Comparison of ENCODE assay signal across 15 cellular contexts in the genomic region with DNA sequence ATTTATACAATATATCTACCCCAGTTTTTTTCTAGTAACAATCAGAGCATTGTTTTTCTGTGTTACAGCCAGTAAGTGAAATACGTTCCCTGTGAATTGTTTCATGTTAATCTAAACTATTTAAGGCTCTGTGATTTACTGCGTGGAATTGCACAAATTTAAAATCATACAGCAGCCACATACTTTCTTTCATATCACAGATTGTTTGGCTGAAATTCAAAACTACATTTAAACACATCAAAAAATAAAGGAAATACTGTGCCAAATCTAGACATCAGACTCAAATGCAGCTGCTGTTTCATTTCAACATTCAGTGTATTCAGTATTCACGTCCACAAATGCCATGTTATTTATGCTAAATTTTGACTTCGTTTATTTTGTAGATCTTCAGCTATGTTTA.
"Had no signal": no experiment of that assay in that cellular context is flagged by ENCODE, and none has a peak within 500 bp of the region (broad histone marks: within the 10 kb centered on the region; RNA-seq: fewer than 3 reads in every experiment).

No MANE protein-coding gene starts in this region.

- H3K27ac ChIP-seq: foreskin keratinocyte, heart right ventricle, ovary, thyroid gland had no signal

- H3K36me3 ChIP-seq: ovary, thyroid gland had no signal

- H3K4me1 ChIP-seq: foreskin keratinocyte, thyroid gland had no signal

- H3K27me3 ChIP-seq: foreskin keratinocyte, heart right ventricle, ovary, thyroid gland had no signal

- DNase-seq: activated CD4-positive, alpha-beta T cell treated with anti-CD3 and anti-CD28 coated beads, Interleukin-2, amount 10 ng/mL, durations not matched to agents 7 days and 5 days; activated CD4-positive, CD25-positive, alpha-beta regulatory T cell; activated CD8-positive, alpha-beta memory T cell treated with anti-CD3 and anti-CD28 coated beads for 24 hours; activated naive CD4-positive, alpha-beta T cell treated with Interleukin-2 at 50 U/mL for 16 hours; activated naive CD8-positive, alpha-beta T cell treated with anti-CD3 and anti-CD28 coated beads, Interleukin-2, amount 50 U/mL, for 24 hours; foreskin keratinocyte; heart right ventricle; left colon; midbrain; ovary; stimulated activated CD4-positive, alpha-beta T cell treated with anti-CD3 and anti-CD28 coated beads, Interleukin-12 subunit alpha, Interleukin-12 subunit beta, amount 100 ng/mL, for 4 hours; thyroid gland had no signal

- H3K4me3 ChIP-seq: heart right ventricle, lung, ovary, thyroid gland had no signal

- ATAC-seq: activated naive CD8-positive, alpha-beta T cell treated with anti-CD3 and anti-CD28 coated beads, Interleukin-2, amount 50 U/mL, for 24 hours; esophagus mucosa; foreskin keratinocyte; heart right ventricle; left colon; stimulated activated memory B cell treated with anti-CD40 and anti-IgM and Interleukin-4, amounts not matched to agents 10 μg/mL and 1 μg/mL and 100 μg/mL, for 72 hours had no signal

- H3K9me3 ChIP-seq: heart right ventricle, ovary, thyroid gland had no signal
